13 cellular contexts compared by ENCODE assay signal in the genomic region with DNA sequence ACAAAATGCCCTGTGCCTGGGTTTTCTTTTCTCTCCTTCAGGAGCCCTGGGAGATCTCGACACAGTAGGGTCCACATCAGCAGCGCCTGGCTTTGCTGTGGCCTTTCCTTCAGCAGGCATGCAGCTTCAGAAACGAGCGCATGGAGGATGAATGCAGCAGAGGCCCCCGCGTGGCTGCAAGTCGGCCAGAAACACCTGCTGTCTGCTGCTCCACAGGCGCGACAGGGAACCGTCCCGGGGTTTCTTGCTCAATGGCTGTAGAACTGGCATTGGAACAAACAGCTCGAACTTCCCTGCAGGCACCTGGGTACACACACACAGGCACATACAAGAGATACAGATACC.
DNase-seq lines count a peak whose midpoint lies in the region; ATAC-seq and TF ChIP-seq lines count a peak whose summit lies in the region.
"Had no signal": no experiment of that assay in that cellular context is flagged by ENCODE, and none has a peak within 500 bp of the region (broad histone marks: within the 10 kb centered on the region; RNA-seq: fewer than 3 reads in every experiment).

No MANE protein-coding gene starts in this region.

- POLR2A ChIA-PET in Caco-2 (lab: Charles Lee), result no interaction called here
- POLR2A ChIA-PET in RWPE1 (lab: Yijun Ruan, JAX; ENCODE audit: low non-redundant PET), result no interaction called here

- H3K27ac ChIP-seq in RWPE1, result no peak overlapping the region

- TF ChIP-seq CTCF in Caco-2 (IDR thresholded peaks at IDR 0.05; ENCODE audit: insufficient read depth in 1 of 2, low read depth in 1 of 2, low read length in 1 of 2, severe bottlenecking in 1 of 2, unreplicated experiment in 1 of 2), result no peak
- TF ChIP-seq CTCF in mucosa of descending colon (IDR thresholded peaks at IDR 0.05), result no peak
- TF ChIP-seq CTCF in RWPE1 (conservative IDR thresholded peaks at IDR 0.05; ENCODE audit: low read depth), result no peak

- H3K27ac Mint-ChIP-seq in Caco-2 (ENCODE audit: unreplicated experiment), result peak overlapping the region; percentile 75
- H3K27ac Mint-ChIP-seq: activated naive CD8-positive, alpha-beta T cell treated with anti-CD3 and anti-CD28 coated beads, Interleukin-2, amount 10 ng/mL, durations not matched to agents 7 days and 5 days; naive B cell had no signal

- H3K9me3 ChIP-seq in Caco-2 (no peaks in the 10 kb centered on the region), mucosa of descending colon (no peaks in the 10 kb centered on the region)

- H3K4me1 Mint-ChIP-seq in Caco-2 (ENCODE audit: low read depth, unreplicated experiment), result peaks cover 47% of the 10 kb centered on the region
- H3K4me1 Mint-ChIP-seq: CD14-positive monocyte had no signal

- no peaks in the 10 kb centered on the region for H3K27me3 Mint-ChIP-seq in Caco-2 (ENCODE audit: insufficient read depth, unreplicated experiment)
- H3K27me3 Mint-ChIP-seq: activated naive CD8-positive, alpha-beta T cell treated with anti-CD3 and anti-CD28 coated beads, Interleukin-2, amount 10 ng/mL, durations not matched to agents 7 days and 5 days had no signal

- H3K9me3 Mint-ChIP-seq in Caco-2 (ENCODE audit: unreplicated experiment), result no peaks in the 10 kb centered on the region
- H3K9me3 Mint-ChIP-seq: activated naive CD8-positive, alpha-beta T cell treated with anti-CD3 and anti-CD28 coated beads, Interleukin-2, amount 10 ng/mL, durations not matched to agents 7 days and 5 days; naive B cell had no signal

- peak; percentile 44 for ATAC-seq in mucosa of descending colon
- ATAC-seq: HCT116 had no signal

- intact Hi-C loops in Caco-2 (cut with micrococcal nuclease; ENCODE audit: unreplicated experiment), result loop anchor here (5.0 kb wide), 1 partner anchor 136 kb away; no protein-coding TSS in a partner anchor
- intact Hi-C loops in mucosa of descending colon (cut with DNase I, micrococcal nuclease), result no loop called here

- BruUV-seq in Caco-2 (replicated peaks; lab: Mats Ljungman, UMichigan), result no TSS peak

- no peak overlapping the region for H3K4me3 ChIP-seq in Caco-2 (ENCODE audit: low read depth, low read length)
- no peak overlapping the region for H3K4me3 ChIP-seq in H7 (ENCODE audit: insufficient read depth, low read depth, low read length)
- H3K4me3 ChIP-seq in mucosa of descending colon, result no peak overlapping the region

- H3K27me3 ChIP-seq in Caco-2 (replicated peaks; ENCODE audit: control insufficient read depth, insufficient read depth, low read length) (no peaks in the 10 kb centered on the region), H7 (ENCODE audit: control insufficient read depth, insufficient read depth, low read length) (no peaks in the 10 kb centered on the region)

- CTCF ChIA-PET in Caco-2 (lab: Charles Lee), result no interaction called here
- CTCF ChIA-PET in RWPE1 (lab: Yijun Ruan, JAX), result no interaction called here

- H3K36me3 Mint-ChIP-seq in Caco-2 (ENCODE audit: insufficient read depth, unreplicated experiment), result peaks cover 6% of the 10 kb centered on the region
- H3K36me3 Mint-ChIP-seq: activated naive CD8-positive, alpha-beta T cell treated with anti-CD3 and anti-CD28 coated beads, Interleukin-2, amount 10 ng/mL, durations not matched to agents 7 days and 5 days; CD14-positive monocyte; naive B cell had no signal

- no peaks in the 10 kb centered on the region for H3K36me3 ChIP-seq in Caco-2 (ENCODE audit: control insufficient read depth, insufficient read depth, low read length)
- H3K36me3 ChIP-seq in H7 (replicated peaks; ENCODE audit: control insufficient read depth, insufficient read depth, low read length), result no peaks in the 10 kb centered on the region
- no peaks in the 10 kb centered on the region for H3K36me3 ChIP-seq in mucosa of descending colon (ENCODE audit: low read depth)

- H3K4me3 Mint-ChIP-seq in Caco-2 (ENCODE audit: unreplicated experiment), result no peak overlapping the region
- H3K4me3 Mint-ChIP-seq: activated naive CD8-positive, alpha-beta T cell treated with anti-CD3 and anti-CD28 coated beads, Interleukin-2, amount 10 ng/mL, durations not matched to agents 7 days and 5 days; CD14-positive monocyte; naive B cell had no signal

- DNase-seq in Caco-2 (peak in 1 of 2 experiments; percentile 18), H7 (peak; percentile 65), NCI-H69 (lab: John Stamatoyannopoulos, UW) (peak; percentile 44), mucosa of descending colon (peak in 1 of 3 donors; percentile 47), globus pallidus (ENCODE audit: low spot score) (no peak), RWPE1 (ENCODE audit: low spot score) (no peak)
- DNase-seq in activated T-cell treated with anti-CD3 and anti-CD28 coated beads, Interleukin-2, amount 50 U/mL, for 48 hours, result no peak
- DNase-seq: activated naive CD8-positive, alpha-beta T cell treated with anti-CD3 and anti-CD28 coated beads, Interleukin-2, amount 10 ng/mL, durations not matched to agents 7 days and 5 days; caudate nucleus; naive B cell; NCI-H524 treated with DMSO at 0.1 percent for 48 hours had no signal

- H3K4me1 ChIP-seq in Caco-2 (peaks cover 70% of the 10 kb centered on the region), mucosa of descending colon (ENCODE audit: low read depth) (peaks cover 10% of the 10 kb centered on the region)

Comparison
In these comparisons a context has a peak if more than half of its experiments do, and no peak if none do; other contexts are left out.
1. DNase-seq: peak in H7 (single experiment) and NCI-H69 (single experiment); none in activated T-cell treated with anti-CD3 and anti-CD28 coated beads, Interleukin-2, amount 50 U/mL, for 48 hours (0 of 2), globus pallidus (single experiment) and RWPE1 (single experiment).